8 cellular contexts compared by ENCODE assay signal in the genomic region with DNA sequence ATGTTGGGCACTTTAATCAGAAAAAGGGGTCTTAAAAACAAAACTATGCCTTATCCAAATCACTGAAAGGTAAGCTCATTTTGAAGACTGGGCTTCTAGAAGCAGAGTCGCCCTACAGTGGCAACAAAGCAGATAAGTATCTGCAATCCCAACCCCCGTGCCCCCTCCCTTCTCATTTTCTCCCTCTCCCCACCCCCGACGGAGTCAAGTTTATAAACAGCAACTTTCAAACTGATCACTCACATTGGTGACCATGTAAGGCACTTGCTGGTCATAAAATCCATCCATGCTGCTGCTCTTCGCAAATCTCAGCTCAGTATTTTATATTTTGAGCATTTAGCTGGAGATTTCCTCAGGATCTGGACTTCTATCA. TPM values are rescaled to one million over a fixed set of nuclear protein-coding genes. Genes with fewer than 3 reads are reported as not detected.
A peak's percentile ranks its signal among the peaks of the same experiment; 100 is the strongest.
DNase-seq lines count a peak whose midpoint lies in the region; ATAC-seq and TF ChIP-seq lines count a peak whose summit lies in the region.

No MANE protein-coding gene starts in this region.

- H3K27me3 ChIP-seq in endodermal cell (ENCODE audit: control insufficient read depth, insufficient read depth, low read length, poor library complexity, severe bottlenecking): no peaks in the 10 kb centered on the region
- no peaks in the 10 kb centered on the region for H3K27me3 ChIP-seq in neuron (ENCODE audit: insufficient read depth, low read length)

- 0% methylated on average over 2 to 5 of the region's 5 CpGs for WGBS in endodermal cell (ENCODE audit: insufficient coverage in 1 of 2, insufficient read length in 1 of 2), 2 experiments

- H3K27ac ChIP-seq in endodermal cell (ENCODE audit: low read depth, low read length): peak overlapping the region; percentile 91

- no peaks in the 10 kb centered on the region for H3K27me3 Mint-ChIP-seq in endodermal cell (ENCODE audit: insufficient read depth)

- H3K4me3 ChIP-seq in endodermal cell (ENCODE audit: low read length) (peak overlapping the region; percentile 95), neuron (ENCODE audit: low read length) (peak overlapping the region; percentile 79)

- peak; percentile 81 for DNase-seq in DMS 273 (lab: John Stamatoyannopoulos, UW; ENCODE audit: unreplicated experiment)
- peak; percentile 84 for DNase-seq in NCI-H748 (lab: John Stamatoyannopoulos, UW; ENCODE audit: unreplicated experiment)
- peak; percentile 81 for DNase-seq in endodermal cell
- DNase-seq in cerebellar nuclear complex (lab: John Stamatoyannopoulos, UW): no peak
- no peak for DNase-seq in inferior parietal cortex (ENCODE audit: extremely low spot score)

- peaks cover 30% of the 10 kb centered on the region for H3K4me1 Mint-ChIP-seq in endodermal cell

- H3K9me3 Mint-ChIP-seq in endodermal cell: no peaks in the 10 kb centered on the region

- no peak overlapping the region for H3K4me3 Mint-ChIP-seq in endodermal cell

- H3K4me1 ChIP-seq in endodermal cell (ENCODE audit: control insufficient read depth, insufficient read depth, low read length) (no peaks in the 10 kb centered on the region), neuron (ENCODE audit: insufficient read depth, low read length) (peaks cover 36% of the 10 kb centered on the region)

- peak overlapping the region; percentile 81 for H3K9ac ChIP-seq in endodermal cell (ENCODE audit: extremely low read depth, low read length, poor library complexity, severe bottlenecking)

- TF ChIP-seq CTCF in endodermal cell (conservative IDR thresholded peaks at IDR 0.05): no peak

- no peaks in the 10 kb centered on the region for H3K36me3 Mint-ChIP-seq in endodermal cell (ENCODE audit: low read depth)

- peak overlapping the region; percentile 99 for H2AFZ ChIP-seq in neuron (ENCODE audit: low read depth, low read length)

- H3K9me3 ChIP-seq in endodermal cell (ENCODE audit: control insufficient read depth, low read length) (no peaks in the 10 kb centered on the region), neuron (ENCODE audit: low read length) (no peaks in the 10 kb centered on the region)

- no peaks in the 10 kb centered on the region for H3K36me3 ChIP-seq in endodermal cell (ENCODE audit: control insufficient read depth, insufficient read depth, low read length)
- no peaks in the 10 kb centered on the region for H3K36me3 ChIP-seq in neuron (ENCODE audit: insufficient read depth, low read length)

- H3K27ac Mint-ChIP-seq in endodermal cell: no peak overlapping the region

- no peak for ATAC-seq in GM18909 (IDR thresholded peaks at IDR 0.05; ENCODE audit: poor library complexity, unreplicated experiment)
- ATAC-seq in HG02852 (IDR thresholded peaks at IDR 0.05; ENCODE audit: unreplicated experiment): no peak

RNA-seq across cellular contexts. Expression of a gene that starts 0.7 kb away (rescaled TPM):
- 10 to 100 TPM; 15.8 to 31.2 TPM for total RNA-seq in endodermal cell
- 43.7 TPM for polyA plus RNA-seq in endodermal cell (2013, experiment 1 of 2)
- 49.3 TPM for polyA plus RNA-seq in endodermal cell (2013, experiment 2 of 2)

Comparison
In these comparisons a context has a peak if more than half of its experiments do, and no peak if none do; other contexts are left out.
1. DNase-seq: peak in DMS 273 (single experiment), NCI-H748 (single experiment) and endodermal cell (single experiment); none in cerebellar nuclear complex (0 of 2) and inferior parietal cortex (single experiment).